ENCODE assay signal across 3 cellular contexts in the genomic region with DNA sequence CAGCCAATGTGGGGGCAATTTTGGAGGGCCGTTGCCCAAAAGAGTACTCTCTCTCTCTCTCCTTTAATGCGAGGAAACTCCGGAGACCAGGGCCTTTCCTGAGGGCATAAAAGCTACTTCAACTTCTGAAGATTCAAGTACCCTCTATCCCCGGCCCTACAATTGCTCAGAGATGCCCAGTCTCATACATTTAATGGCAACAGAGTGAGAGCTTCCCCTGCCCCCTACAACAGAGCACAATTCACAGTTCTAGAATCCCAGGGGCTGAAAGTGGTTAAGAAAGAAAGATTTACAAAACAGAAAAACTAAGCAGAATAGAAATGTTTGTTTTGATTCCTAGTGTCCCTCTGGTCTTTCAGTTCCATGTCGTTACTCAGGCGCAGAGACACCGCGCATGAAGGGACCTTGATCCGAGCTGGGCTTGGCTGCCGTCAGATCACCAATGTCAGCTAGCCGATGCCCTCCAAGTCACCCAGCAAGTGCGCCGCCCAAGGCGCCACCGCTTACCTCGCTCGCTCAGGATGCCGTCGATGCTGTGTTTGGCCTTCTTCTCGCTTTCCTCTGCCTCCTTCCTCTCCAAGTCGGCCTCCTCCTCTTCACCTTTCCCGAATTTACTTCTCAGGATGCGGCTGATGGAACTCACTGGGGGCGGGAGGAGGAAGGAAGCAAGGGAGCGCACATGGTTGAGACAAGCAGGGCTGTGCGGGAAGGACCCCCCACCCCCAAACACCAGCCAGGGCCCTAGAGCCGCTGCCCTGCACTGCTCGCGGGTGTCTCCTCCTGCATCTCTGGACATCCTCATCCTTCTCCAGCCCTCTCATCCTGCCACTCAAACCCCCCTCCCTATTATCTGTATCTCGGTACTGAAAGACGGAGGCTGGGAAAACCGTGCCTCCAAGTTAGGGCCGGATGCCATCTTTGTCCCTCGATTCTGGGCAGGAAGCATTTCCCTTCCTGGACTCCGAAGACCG.
TF ChIP-seq lines count a peak whose summit lies in the region.

No MANE protein-coding gene starts in this region.

TF ChIP-seq in IMR-90, 13 proteins besides CTCF, POLR2A, EP300 and RAD21:
- TF ChIP-seq, protein P1, sequence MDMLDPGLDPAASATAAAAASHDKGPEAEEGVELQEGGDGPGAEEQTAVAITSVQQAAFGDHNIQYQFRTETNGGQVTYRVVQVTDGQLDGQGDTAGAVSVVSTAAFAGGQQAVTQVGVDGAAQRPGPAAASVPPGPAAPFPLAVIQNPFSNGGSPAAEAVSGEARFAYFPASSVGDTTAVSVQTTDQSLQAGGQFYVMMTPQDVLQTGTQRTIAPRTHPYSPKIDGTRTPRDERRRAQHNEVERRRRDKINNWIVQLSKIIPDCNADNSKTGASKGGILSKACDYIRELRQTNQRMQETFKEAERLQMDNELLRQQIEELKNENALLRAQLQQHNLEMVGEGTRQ (IDR thresholded peaks at IDR 0.05; ENCODE audit: low read depth, low read length), result no peak
- no peak for TF ChIP-seq RFX5 (IDR thresholded peaks at IDR 0.05; ENCODE audit: low read depth, low read length)
- TF ChIP-seq, protein P2, sequence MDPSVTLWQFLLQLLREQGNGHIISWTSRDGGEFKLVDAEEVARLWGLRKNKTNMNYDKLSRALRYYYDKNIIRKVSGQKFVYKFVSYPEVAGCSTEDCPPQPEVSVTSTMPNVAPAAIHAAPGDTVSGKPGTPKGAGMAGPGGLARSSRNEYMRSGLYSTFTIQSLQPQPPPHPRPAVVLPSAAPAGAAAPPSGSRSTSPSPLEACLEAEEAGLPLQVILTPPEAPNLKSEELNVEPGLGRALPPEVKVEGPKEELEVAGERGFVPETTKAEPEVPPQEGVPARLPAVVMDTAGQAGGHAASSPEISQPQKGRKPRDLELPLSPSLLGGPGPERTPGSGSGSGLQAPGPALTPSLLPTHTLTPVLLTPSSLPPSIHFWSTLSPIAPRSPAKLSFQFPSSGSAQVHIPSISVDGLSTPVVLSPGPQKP (IDR thresholded peaks at IDR 0.05; ENCODE audit: borderline replicate concordance, low read depth, low read length), result no peak
- TF ChIP-seq RCOR1 (IDR thresholded peaks at IDR 0.05; ENCODE audit: insufficient replicate concordance, low read length), result no peak

TF ChIP-seq in neural cell, 6 proteins besides CTCF, POLR2A, EP300 and RAD21:
- TF ChIP-seq, protein P3, sequence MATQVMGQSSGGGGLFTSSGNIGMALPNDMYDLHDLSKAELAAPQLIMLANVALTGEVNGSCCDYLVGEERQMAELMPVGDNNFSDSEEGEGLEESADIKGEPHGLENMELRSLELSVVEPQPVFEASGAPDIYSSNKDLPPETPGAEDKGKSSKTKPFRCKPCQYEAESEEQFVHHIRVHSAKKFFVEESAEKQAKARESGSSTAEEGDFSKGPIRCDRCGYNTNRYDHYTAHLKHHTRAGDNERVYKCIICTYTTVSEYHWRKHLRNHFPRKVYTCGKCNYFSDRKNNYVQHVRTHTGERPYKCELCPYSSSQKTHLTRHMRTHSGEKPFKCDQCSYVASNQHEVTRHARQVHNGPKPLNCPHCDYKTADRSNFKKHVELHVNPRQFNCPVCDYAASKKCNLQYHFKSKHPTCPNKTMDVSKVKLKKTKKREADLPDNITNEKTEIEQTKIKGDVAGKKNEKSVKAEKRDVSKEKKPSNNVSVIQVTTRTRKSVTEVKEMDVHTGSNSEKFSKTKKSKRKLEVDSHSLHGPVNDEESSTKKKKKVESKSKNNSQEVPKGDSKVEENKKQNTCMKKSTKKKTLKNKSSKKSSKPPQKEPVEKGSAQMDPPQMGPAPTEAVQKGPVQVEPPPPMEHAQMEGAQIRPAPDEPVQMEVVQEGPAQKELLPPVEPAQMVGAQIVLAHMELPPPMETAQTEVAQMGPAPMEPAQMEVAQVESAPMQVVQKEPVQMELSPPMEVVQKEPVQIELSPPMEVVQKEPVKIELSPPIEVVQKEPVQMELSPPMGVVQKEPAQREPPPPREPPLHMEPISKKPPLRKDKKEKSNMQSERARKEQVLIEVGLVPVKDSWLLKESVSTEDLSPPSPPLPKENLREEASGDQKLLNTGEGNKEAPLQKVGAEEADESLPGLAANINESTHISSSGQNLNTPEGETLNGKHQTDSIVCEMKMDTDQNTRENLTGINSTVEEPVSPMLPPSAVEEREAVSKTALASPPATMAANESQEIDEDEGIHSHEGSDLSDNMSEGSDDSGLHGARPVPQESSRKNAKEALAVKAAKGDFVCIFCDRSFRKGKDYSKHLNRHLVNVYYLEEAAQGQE (IDR thresholded peaks at IDR 0.05; ENCODE audit: borderline replicate concordance), result no peak
- TF ChIP-seq SMC3 (conservative IDR thresholded peaks at IDR 0.05; ENCODE audit: poor library complexity) (no peak), EZH2 (IDR thresholded peaks at IDR 0.05; ENCODE audit: borderline replicate concordance, insufficient read depth, low read length, poor library complexity, severe bottlenecking) (peak; percentile 87), POLR2AphosphoS5 (IDR thresholded peaks at IDR 0.05) (no peak), TAF1 (IDR thresholded peaks at IDR 0.05; ENCODE audit: low read depth) (no peak), MXI1 (conservative IDR thresholded peaks at IDR 0.05; ENCODE audit: poor library complexity, severe bottlenecking) (no peak)

TF ChIP-seq in HEK293T, 16 proteins besides CTCF, POLR2A, EP300 and RAD21:
- TF ChIP-seq ELF4 (IDR thresholded peaks at IDR 0.05) (no peak), FOXK2 (IDR thresholded peaks at IDR 0.05) (no peak), HDGF (IDR thresholded peaks at IDR 0.05; ENCODE audit: borderline replicate concordance) (no peak), PKNOX1 (IDR thresholded peaks at IDR 0.05) (no peak), L3MBTL2 (conservative IDR thresholded peaks at IDR 0.05) (no peak)
